Comparison of ENCODE assay signal across 8 cellular contexts in the genomic region with DNA sequence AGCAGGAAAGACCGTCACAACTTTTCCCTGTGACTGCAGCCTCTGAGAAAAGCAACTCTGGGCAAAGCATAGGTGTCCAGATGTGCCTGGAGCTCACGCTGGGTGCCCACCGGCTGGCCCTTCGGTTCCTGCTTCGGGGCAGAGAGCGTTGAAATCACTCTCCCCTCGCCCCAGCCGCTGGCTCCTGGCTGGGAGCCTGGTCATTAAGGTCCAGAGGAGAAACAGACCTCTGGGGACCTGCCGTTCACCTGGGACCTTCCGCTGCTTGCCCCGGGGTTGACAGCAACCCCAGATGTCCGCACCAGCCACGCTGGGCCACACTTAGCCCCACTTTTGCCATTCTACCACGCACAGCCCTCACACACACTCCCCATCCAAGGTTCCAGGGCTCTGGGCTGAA. TPM values are rescaled to one million over a fixed set of nuclear protein-coding genes. Genes with fewer than 3 reads are reported as not detected.
DNase-seq lines count a peak whose midpoint lies in the region; ATAC-seq and TF ChIP-seq lines count a peak whose summit lies in the region.

No MANE protein-coding gene starts in this region.

- intact Hi-C loops in lower lobe of right lung (cut with DNase I) = no loop called here

- H3K27ac ChIP-seq in coronary artery = peak overlapping the region in 1 of 2 donors; percentile 48
- peak overlapping the region; percentile 58 for H3K27ac ChIP-seq in lower lobe of right lung
- H3K27ac ChIP-seq in stomach smooth muscle (ENCODE audit: low read length) = peak overlapping the region; percentile 70

- H3K9me3 ChIP-seq in lower lobe of right lung (no peaks in the 10 kb centered on the region), stomach smooth muscle (ENCODE audit: control insufficient read depth in 2 of 2, low read length in 2 of 2) (no peaks in the 10 kb centered on the region)

- peaks cover 42% of the 10 kb centered on the region for H3K36me3 Mint-ChIP-seq in HFFc6 (ENCODE audit: low read depth)

- H3K27ac Mint-ChIP-seq in HFFc6 = peak overlapping the region; percentile 77

- no peaks in the 10 kb centered on the region for H3K27me3 ChIP-seq in lower lobe of right lung (ENCODE audit: low read depth)
- H3K27me3 ChIP-seq in stomach smooth muscle (ENCODE audit: control insufficient read depth in 1 of 2, insufficient read depth in 2 of 2, low read length in 2 of 2) = no peaks in the 10 kb centered on the region

- TF ChIP-seq CTCF in HFFc6 (IDR thresholded peaks at IDR 0.05) = no peak
- no peak for TF ChIP-seq CTCF in coronary artery (IDR thresholded peaks at IDR 0.05)
- TF ChIP-seq CTCF in lower lobe of right lung (IDR thresholded peaks at IDR 0.05) = no peak

- H3K36me3 ChIP-seq in lower lobe of right lung (peaks cover 20% of the 10 kb centered on the region), stomach smooth muscle (ENCODE audit: control insufficient read depth in 2 of 2, insufficient read depth in 2 of 2, low read length in 2 of 2) (peaks cover 10 to 18% of the 10 kb centered on the region in 2 donors)

- H3K9ac ChIP-seq in stomach smooth muscle (ENCODE audit: low read length in 2 of 2) = peak overlapping the region in 1 of 2 donors; percentile 36

- H3K27me3 Mint-ChIP-seq in HFFc6 (ENCODE audit: insufficient read depth) = peaks cover 22% of the 10 kb centered on the region

- ATAC-seq in lower lobe of right lung = no peak
- no peak for ATAC-seq in HG02588 (IDR thresholded peaks at IDR 0.05; ENCODE audit: unreplicated experiment)
- no peak for ATAC-seq in GM19452 (IDR thresholded peaks at IDR 0.05; ENCODE audit: unreplicated experiment)

- H3K4me1 ChIP-seq in lower lobe of right lung (peaks cover 14% of the 10 kb centered on the region), stomach smooth muscle (ENCODE audit: control insufficient read depth, insufficient read depth, low read length) (peaks cover 32% of the 10 kb centered on the region)

- peaks cover 3% of the 10 kb centered on the region; the same call in 1 of the 2 replicates for H3K9me3 Mint-ChIP-seq in HFFc6

- peak overlapping the region; percentile 78 for H3K4me3 Mint-ChIP-seq in HFFc6

- peak overlapping the region; percentile 60 for H3K4me3 ChIP-seq in coronary artery
- peak overlapping the region; percentile 29 for H3K4me3 ChIP-seq in lower lobe of right lung
- peak overlapping the region in 1 of 2 donors; percentile 64 for H3K4me3 ChIP-seq in stomach smooth muscle (ENCODE audit: low read length in 2 of 2)

- DNase-seq in HFFc6 (no peak), coronary artery (ENCODE audit: low spot score) (no peak), lower lobe of right lung (peak; percentile 27), OCI-M1 (lab: John Stamatoyannopoulos, UW) (no peak), NCI-H187 (lab: John Stamatoyannopoulos, UW) (no peak)

- H3K4me1 Mint-ChIP-seq in HFFc6 (ENCODE audit: low read depth) = peaks cover 29% of the 10 kb centered on the region

RNA-seq across cellular contexts. Expression of a gene that starts 13.1 kb away (rescaled TPM):
- 10 to 100 TPM; 10.9 to 13.4 (median 12.8) TPM for total RNA-seq in HFFc6 (2021; fragmentation: NEBNext Ultra II Directional; extraction: Animal tissue kit (Norgen Biotek cat#: 25700))
- 12.3 TPM for total RNA-seq in lower lobe of right lung

RNA-seq across cellular contexts. Expression of a gene that starts 13.2 kb away (rescaled TPM):
- total RNA-seq in HFFc6 (2021; fragmentation: NEBNext Ultra II Directional; extraction: Animal tissue kit (Norgen Biotek cat#: 25700)) = 10 to 100 TPM; 43.8 to 57.9 (median 48.6) TPM
- total RNA-seq in lower lobe of right lung = 63.2 TPM

RNA-seq across cellular contexts. Expression of a gene that starts 43.2 kb away (rescaled TPM):
- 10 to 100 TPM; 21.0 to 27.7 (median 21.7) TPM for total RNA-seq in HFFc6 (2021; fragmentation: NEBNext Ultra II Directional; extraction: Animal tissue kit (Norgen Biotek cat#: 25700))
- total RNA-seq in lower lobe of right lung = 21.5 TPM
